Comparison of ENCODE assay signal across 8 cellular contexts in the genomic region with DNA sequence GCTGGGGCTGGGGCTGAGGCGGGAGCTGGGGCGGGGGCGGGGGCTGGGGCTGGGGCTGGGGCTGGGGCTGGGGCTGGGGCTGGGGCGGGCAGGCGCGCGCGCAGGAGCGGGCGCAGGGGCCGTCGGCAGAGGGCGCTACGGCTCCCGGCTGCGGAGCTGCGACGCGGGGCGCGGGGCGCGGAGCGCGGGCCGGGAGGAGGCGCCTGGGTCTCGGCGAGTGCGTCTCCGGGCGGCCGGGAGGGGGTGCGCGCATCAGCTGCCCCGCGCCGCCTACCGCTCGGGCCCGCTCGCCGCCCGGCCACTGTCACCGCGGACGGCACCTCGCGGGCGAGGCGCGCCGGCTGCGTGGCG. TPM values are rescaled to one million over a fixed set of nuclear protein-coding genes. Genes with fewer than 3 reads are reported as not detected.
DNase-seq lines count a peak whose midpoint lies in the region; ATAC-seq, FAIRE-seq and TF ChIP-seq lines count a peak whose summit lies in the region.

No MANE protein-coding gene starts in this region.

- DNase-seq in GM12891 (ENCODE audit: insufficient read length, low spot score) (peak; percentile 79), SJSA1 (ENCODE audit: low read depth in 1 of 2, low spot score in 2 of 2) (peak in 1 of 2 experiments; percentile 46), anterior cingulate cortex (lab: John Stamatoyannopoulos, UW) (peak in 42 of 58 donors; percentile 4 to 64 (median 30)), hippocampal formation (lab: John Stamatoyannopoulos, UW) (peak; percentile 4 to 11), COLO829 (ENCODE audit: low spot score) (no peak)
- DNase-seq in stimulated activated CD4-positive, alpha-beta T cell treated with anti-CD3 and anti-CD28 coated beads, Interleukin-15, amount 100 ng/mL, for 24 hours: peak; percentile 70

- H3K4me3 ChIP-seq in SJSA1: peak overlapping the region; percentile 27

- TF ChIP-seq POLR2A in GM12891 (IDR thresholded peaks at IDR 0.05; ENCODE audit: low read depth, low read length): no peak

- no peaks in the 10 kb centered on the region for H3K9me3 ChIP-seq in SJSA1 (replicated peaks)

- no peak overlapping the region for H3K27ac ChIP-seq in SJSA1

- FAIRE-seq in GM12891 (lab: Jason Lieb, UNC): no peak

- H3K36me3 ChIP-seq in SJSA1: no peaks in the 10 kb centered on the region

- peak; percentile 56 for ATAC-seq in HG03025 (IDR thresholded peaks at IDR 0.05; ENCODE audit: low FRiP score, unreplicated experiment)
- no peak for ATAC-seq in GM21737 (IDR thresholded peaks at IDR 0.05; ENCODE audit: unreplicated experiment)

- peaks cover 8% of the 10 kb centered on the region for H3K4me1 ChIP-seq in SJSA1 (replicated peaks)

- H3K27me3 ChIP-seq in SJSA1 (replicated peaks): peaks cover 23% of the 10 kb centered on the region

TF ChIP-seq in GM12891, 5 proteins besides CTCF, POLR2A, EP300 and RAD21:
- TF ChIP-seq POU2F2 (IDR thresholded peaks at IDR 0.05; ENCODE audit: low read depth, low read length) (no peak), POLR2AphosphoS5 (IDR thresholded peaks at IDR 0.05; ENCODE audit: low read depth, low read length) (no peak), TAF1 (IDR thresholded peaks at IDR 0.05; ENCODE audit: low read depth, low read length) (no peak), SPI1 (IDR thresholded peaks at IDR 0.05; ENCODE audit: low read depth, low read length) (no peak), PAX5 (IDR thresholded peaks at IDR 0.05; ENCODE audit: insufficient read depth, low read length, severe bottlenecking) (no peak)

RNA-seq across cellular contexts. Expression of gene MTUS2, which starts 0.4 kb away (rescaled TPM):
- 0.08 TPM for polyA plus RNA-seq in GM12891 (2012; ENCODE audit: low read depth, missing spikeins)
- total RNA-seq in SJSA1 (2014; rRNA removed; shearing (Covaris generic)): not detected in 2 replicates
